17 cellular contexts compared by ENCODE assay signal in the genomic region with DNA sequence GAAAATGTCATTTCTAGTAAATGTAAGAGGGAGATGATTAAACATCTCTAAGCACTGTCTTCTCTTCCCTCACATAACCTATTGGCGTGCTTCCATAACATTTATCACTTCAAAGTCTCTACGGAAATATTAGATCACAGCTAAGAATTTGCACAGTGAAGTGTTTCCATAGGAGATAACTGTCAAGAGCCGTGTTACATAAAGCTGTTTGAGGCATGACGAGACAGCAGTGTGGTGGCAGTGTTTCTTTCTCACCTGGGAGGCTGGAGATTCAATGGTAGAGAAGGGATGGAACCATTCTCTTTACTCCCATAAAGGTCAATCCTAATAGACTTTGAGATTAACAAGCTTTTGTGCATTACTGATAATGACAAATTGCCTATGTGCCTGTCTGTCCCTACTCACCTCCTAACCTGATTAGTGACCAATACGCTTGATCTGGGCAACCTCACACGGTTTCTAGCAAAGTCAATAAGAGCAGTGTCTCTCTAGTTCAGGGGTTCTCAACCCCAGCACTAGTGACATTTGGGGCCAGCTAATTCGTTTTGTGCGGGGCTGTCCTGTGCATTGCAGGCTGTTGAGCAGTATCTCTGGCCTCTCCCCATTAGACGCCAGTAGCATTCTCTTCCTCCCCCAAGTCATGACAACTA. TPM values are rescaled to one million over a fixed set of nuclear protein-coding genes. Genes with fewer than 3 reads are reported as not detected.
DNase-seq lines count a peak whose midpoint lies in the region; ATAC-seq and TF ChIP-seq lines count a peak whose summit lies in the region.
"Had no signal": no experiment of that assay in that cellular context is flagged by ENCODE, and none has a peak within 500 bp of the region (broad histone marks: within the 10 kb centered on the region; RNA-seq: fewer than 3 reads in every experiment).

No MANE protein-coding gene starts in this region.

- H3K4me3 Mint-ChIP-seq in Caco-2 (ENCODE audit: unreplicated experiment) = no peak overlapping the region
- H3K4me3 Mint-ChIP-seq: CD14-positive monocyte; CD4-positive, alpha-beta memory T cell had no signal

- no peaks in the 10 kb centered on the region for H3K27me3 ChIP-seq in Caco-2 (replicated peaks; ENCODE audit: control insufficient read depth, insufficient read depth, low read length)
- H3K27me3 ChIP-seq: BLaER1 had no signal

- H3K27ac Mint-ChIP-seq in Caco-2 (ENCODE audit: unreplicated experiment) = no peak overlapping the region

- H3K4me1 Mint-ChIP-seq in Caco-2 (ENCODE audit: low read depth, unreplicated experiment) = no peaks in the 10 kb centered on the region
- H3K4me1 Mint-ChIP-seq: CD14-positive monocyte; CD4-positive, alpha-beta memory T cell had no signal

- no peaks in the 10 kb centered on the region for H3K36me3 ChIP-seq in Caco-2 (ENCODE audit: control insufficient read depth, insufficient read depth, low read length)

- H3K9me3 Mint-ChIP-seq in Caco-2 (ENCODE audit: unreplicated experiment) = no peaks in the 10 kb centered on the region

- CTCF ChIA-PET in Caco-2 (lab: Charles Lee) = no interaction called here

- H3K36me3 Mint-ChIP-seq in Caco-2 (ENCODE audit: insufficient read depth, unreplicated experiment) = peaks cover 25% of the 10 kb centered on the region

- no peaks in the 10 kb centered on the region for H3K27me3 Mint-ChIP-seq in Caco-2 (ENCODE audit: insufficient read depth, unreplicated experiment)
- H3K27me3 Mint-ChIP-seq: CD4-positive, alpha-beta memory T cell had no signal

- no peaks in the 10 kb centered on the region for H3K4me1 ChIP-seq in Caco-2

- no peak overlapping the region for H3K4me3 ChIP-seq in Caco-2 (ENCODE audit: low read depth, low read length)
- H3K4me3 ChIP-seq: BLaER1 had no signal

- TF ChIP-seq CTCF in Caco-2 (IDR thresholded peaks at IDR 0.05; ENCODE audit: insufficient read depth in 1 of 2, low read depth in 1 of 2, low read length in 1 of 2, severe bottlenecking in 1 of 2, unreplicated experiment in 1 of 2) = no peak

- DNase-seq in left ventricle myocardium superior (no peak), cardiac septum (ENCODE audit: low spot score) (no peak), head of caudate nucleus (peak in 22 of 42 donors; percentile 11 to 77 (median 38)), putamen (ENCODE audit: low spot score) (peak; percentile 72), activated gamma-delta T cell (lab: John Stamatoyannopoulos, UW) (no peak), Caco-2 (no peak)
- DNase-seq: 8988T; Calu3; CD4-positive, alpha-beta memory T cell; DMS79 treated with DMSO at 0.1 percent for 48 hours; GF-D8; GOT3; H7 had no signal

- peak; percentile 47 for ATAC-seq in left ventricle myocardium superior
- no peak for ATAC-seq in HG03196 (IDR thresholded peaks at IDR 0.05; ENCODE audit: unreplicated experiment)
- ATAC-seq: HCT116 had no signal

- POLR2A ChIA-PET in Caco-2 (lab: Charles Lee) = no interaction called here

- no TSS peak for BruUV-seq in Caco-2 (replicated peaks; lab: Mats Ljungman, UMichigan)

- no peaks in the 10 kb centered on the region for H3K9me3 ChIP-seq in Caco-2

- intact Hi-C loops in left ventricle myocardium superior (cut with micrococcal nuclease) (no loop called here), cardiac septum (cut with DNase I) (no loop called here), head of caudate nucleus (cut with DNase I) (no loop called here), Caco-2 (cut with micrococcal nuclease; ENCODE audit: unreplicated experiment) (no loop called here)

RNA-seq across cellular contexts. Expression of gene FBXW8, which starts 35.3 kb away (rescaled TPM):
- total RNA-seq in left ventricle myocardium superior = 5.1 TPM
- total RNA-seq in cardiac septum = 10.4 TPM
- 12.2 and 12.3 TPM in 2 replicates for total RNA-seq in Caco-2 (2022)

Comparison
In these comparisons a context has a peak if more than half of its experiments do, and no peak if none do; other contexts are left out.
1. DNase-seq: peak in head of caudate nucleus (22 of 42) and putamen (single experiment); none in left ventricle myocardium superior (single experiment), cardiac septum (single experiment), activated gamma-delta T cell (single experiment) and Caco-2 (0 of 2).